ENCODE assay signal across 8 cellular contexts in the genomic region with DNA sequence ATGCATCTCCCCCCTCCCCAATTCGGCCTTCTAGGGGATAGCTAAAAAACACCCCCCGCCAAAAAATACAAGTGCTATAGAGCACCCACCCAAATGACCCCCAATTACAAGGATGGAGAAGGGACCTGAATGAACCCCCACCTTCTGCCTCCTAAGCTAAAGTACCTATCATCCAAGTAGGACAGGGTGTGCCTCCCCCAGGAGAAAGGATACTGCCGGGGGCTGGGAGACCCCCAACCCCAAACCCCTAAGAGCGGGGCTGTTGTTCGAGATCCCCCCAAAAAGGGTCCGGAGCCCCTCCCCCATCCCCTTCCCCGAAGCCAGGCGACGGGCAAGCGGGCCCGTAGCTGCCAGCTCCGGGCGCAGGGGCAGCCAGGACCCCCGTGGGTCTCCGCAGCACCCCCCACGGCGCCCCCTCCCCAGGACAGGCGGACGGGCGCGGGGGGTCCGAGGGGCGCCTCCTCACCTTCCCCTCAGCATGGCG. TPM values are rescaled to one million over a fixed set of nuclear protein-coding genes. Genes with fewer than 3 reads are reported as not detected.
DNase-seq lines count a peak whose midpoint lies in the region; ATAC-seq, FAIRE-seq and TF ChIP-seq lines count a peak whose summit lies in the region.

No MANE protein-coding gene starts in this region.

- no peak for TF ChIP-seq CTCF in Calu3 (IDR thresholded peaks at IDR 0.05; ENCODE audit: unreplicated experiment)
- no peak for TF ChIP-seq CTCF in OCI-LY7 (conservative IDR thresholded peaks at IDR 0.05; ENCODE audit: low read length)
- no peak for TF ChIP-seq CTCF in epithelial cell of esophagus (IDR thresholded peaks at IDR 0.05; ENCODE audit: insufficient read depth, low read depth, low read length, missing control alignments)
- no peak for TF ChIP-seq CTCF in pancreas (IDR thresholded peaks at IDR 0.05)

- DNase-seq in Calu3 (no peak), OCI-LY7 (ENCODE audit: low spot score) (no peak), epithelial cell of esophagus (ENCODE audit: low read depth) (no peak), pancreas (peak in 1 of 6 donors; percentile 56), SHP77 (lab: John Stamatoyannopoulos, UW) (no peak), T1000 (lab: John Stamatoyannopoulos, UW) (no peak), cerebellar cortex (ENCODE audit: low spot score) (no peak), GDM1 (lab: John Stamatoyannopoulos, UW) (no peak)

- CTCF ChIA-PET in Calu3 (lab: Charles Lee), result interaction anchor here (0.7 kb wide), 1 partner anchor 547 kb away, joined by 3 read pairs; no protein-coding TSS in a partner anchor
- CTCF ChIA-PET in OCI-LY7 (lab: Charles Lee; ENCODE audit: unreplicated experiment), result no interaction called here

- peak overlapping the region; percentile 100 for H3K4me2 ChIP-seq in OCI-LY7 (ENCODE audit: low read length)

- H3K27ac ChIP-seq in OCI-LY7 (ENCODE audit: low read depth, low read length, poor library complexity, severe bottlenecking), result peak overlapping the region; percentile 93
- H3K27ac ChIP-seq in pancreas, result peak overlapping the region; percentile 99 to 100 (median 99)

- FAIRE-seq in pancreas (lab: Jason Lieb, UNC), result no peak

- H3K9me3 Mint-ChIP-seq in Calu3 (ENCODE audit: low read depth, unreplicated experiment), result no peaks in the 10 kb centered on the region

- H3K4me1 ChIP-seq in OCI-LY7 (ENCODE audit: insufficient read depth, low read length, poor library complexity, severe bottlenecking) (peaks cover 44% of the 10 kb centered on the region), pancreas (peaks cover 14 to 30% (median 18%) of the 10 kb centered on the region in 3 donors)

- POLR2A ChIA-PET in OCI-LY7 (lab: Charles Lee), result no interaction called here

- H3K27me3 Mint-ChIP-seq in Calu3 (ENCODE audit: unreplicated experiment), result no peaks in the 10 kb centered on the region

- H3K36me3 ChIP-seq in OCI-LY7 (ENCODE audit: insufficient read depth, low read length) (peaks cover 51% of the 10 kb centered on the region), pancreas (no peaks in the 10 kb centered on the region)

- peaks cover 80% of the 10 kb centered on the region for H3K36me3 Mint-ChIP-seq in Calu3 (ENCODE audit: insufficient read depth, unreplicated experiment)

- H4K20me1 ChIP-seq in OCI-LY7 (ENCODE audit: insufficient read depth, low read length), result no peaks in the 10 kb centered on the region

- intact Hi-C loops in Calu3 (cut with micrococcal nuclease; ENCODE audit: unreplicated experiment) (no loop called here), OCI-LY7 (cut with micrococcal nuclease; ENCODE audit: unreplicated experiment) (loop anchor here (5.0 to 10.0 kb wide), 2 partner anchors 34 to 257 kb away; a partner anchor contains a TSS), pancreas (cut with DNase I) (no loop called here)

- H3K27me3 ChIP-seq in pancreas, result no peaks in the 10 kb centered on the region

- H3K4me1 Mint-ChIP-seq in Calu3 (ENCODE audit: low read depth, unreplicated experiment), result peaks cover 48% of the 10 kb centered on the region

- BruUV-seq in Calu3 (replicated peaks; lab: Mats Ljungman, UMichigan) (no TSS peak), OCI-LY7 (replicated peaks; lab: Mats Ljungman, UMichigan) (TSS peak; percentile 55)

- ATAC-seq in pancreas, result no peak

- H3K4me3 Mint-ChIP-seq in Calu3 (ENCODE audit: low read depth, unreplicated experiment), result peak overlapping the region; percentile 75

- H2AFZ ChIP-seq in OCI-LY7 (ENCODE audit: low read length), result no peak overlapping the region

- H3K9me3 ChIP-seq in OCI-LY7 (ENCODE audit: low read length) (no peaks in the 10 kb centered on the region), pancreas (no peaks in the 10 kb centered on the region)

- H3K27ac Mint-ChIP-seq in Calu3 (ENCODE audit: unreplicated experiment), result peak overlapping the region; percentile 97

- peaks cover 52% of the 10 kb centered on the region for H3K79me2 ChIP-seq in OCI-LY7 (ENCODE audit: insufficient read depth, low read depth, low read length)

- H3K4me3 ChIP-seq in OCI-LY7 (ENCODE audit: low read depth, low read length, poor library complexity, severe bottlenecking) (peak overlapping the region; percentile 94), epithelial cell of esophagus (ENCODE audit: low read length) (peak overlapping the region; percentile 99), pancreas (peak overlapping the region; percentile 81 to 95 (median 88))

- 0 to 1% methylated on average over 14 to 24 of the region's 24 CpGs for WGBS in pancreas, 2 donors

- no peaks in the 10 kb centered on the region for H3K9me2 ChIP-seq in OCI-LY7 (ENCODE audit: insufficient read depth, low read length)

RNA-seq across cellular contexts. Expression of a gene that starts 1.9 kb away (rescaled TPM):
- 73.0 and 85.2 TPM in 2 replicates for total RNA-seq in Calu3 (2022)
- total RNA-seq in OCI-LY7 (2014; rRNA removed; shearing (Covaris generic)), result 16.6 and 23.0 TPM in 2 replicates
- total RNA-seq in OCI-LY7 (2022), result 76.8 and 80.9 TPM in 2 replicates
- total RNA-seq in pancreas, result 10 to 100 TPM; 18.2 to 30.4 (median 20.5) TPM
- polyA plus RNA-seq in pancreas, result 10 to 100 TPM in 1 of 2 donors, 1 to 10 TPM in 1; 8.1 to 14.3 TPM

RNA-seq across cellular contexts. Expression of a gene that starts 18.9 kb away (rescaled TPM):
- total RNA-seq in Calu3 (2022) (169 and 174 TPM in 2 replicates), OCI-LY7 (2022) (144 and 150 TPM in 2 replicates), pancreas (10 to 100 TPM; 14.8 to 25.8 (median 20.1) TPM)
- 165 and 185 TPM in 2 replicates for total RNA-seq in OCI-LY7 (2014; rRNA removed; shearing (Covaris generic))
- polyA plus RNA-seq in pancreas, result 10 to 100 TPM in 1 of 2 donors, 1 to 10 TPM in 1; 10.0 to 23.0 TPM
